Comparison of ENCODE assay signal across 1 cellular context in the genomic region with DNA sequence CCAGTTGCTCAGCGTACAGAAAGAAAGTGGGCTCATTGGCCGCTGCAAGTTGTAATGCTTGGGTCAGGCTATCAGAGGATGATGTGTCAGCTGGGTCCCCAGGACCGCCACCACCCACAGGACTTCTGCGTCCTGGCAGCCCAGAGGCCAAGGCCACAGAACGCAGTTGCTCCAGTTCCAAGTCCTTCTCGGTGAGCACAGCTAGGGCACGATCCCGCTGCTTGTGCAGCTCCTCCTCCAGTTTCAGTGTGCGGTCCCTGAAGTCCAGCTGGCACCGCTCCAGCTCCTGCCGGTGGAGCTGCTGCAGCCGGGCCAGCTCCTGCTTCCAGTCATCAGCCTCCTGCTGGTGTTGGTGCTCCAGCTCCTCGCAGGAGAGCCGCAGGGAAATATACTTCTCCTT.
TF ChIP-seq lines count a peak whose summit lies in the region.

No MANE protein-coding gene starts in this region.

TF ChIP-seq in HepG2, 621 proteins besides CTCF, POLR2A, EP300 and RAD21 (continued from another document and continues in another):
- TF ChIP-seq, protein P1, sequence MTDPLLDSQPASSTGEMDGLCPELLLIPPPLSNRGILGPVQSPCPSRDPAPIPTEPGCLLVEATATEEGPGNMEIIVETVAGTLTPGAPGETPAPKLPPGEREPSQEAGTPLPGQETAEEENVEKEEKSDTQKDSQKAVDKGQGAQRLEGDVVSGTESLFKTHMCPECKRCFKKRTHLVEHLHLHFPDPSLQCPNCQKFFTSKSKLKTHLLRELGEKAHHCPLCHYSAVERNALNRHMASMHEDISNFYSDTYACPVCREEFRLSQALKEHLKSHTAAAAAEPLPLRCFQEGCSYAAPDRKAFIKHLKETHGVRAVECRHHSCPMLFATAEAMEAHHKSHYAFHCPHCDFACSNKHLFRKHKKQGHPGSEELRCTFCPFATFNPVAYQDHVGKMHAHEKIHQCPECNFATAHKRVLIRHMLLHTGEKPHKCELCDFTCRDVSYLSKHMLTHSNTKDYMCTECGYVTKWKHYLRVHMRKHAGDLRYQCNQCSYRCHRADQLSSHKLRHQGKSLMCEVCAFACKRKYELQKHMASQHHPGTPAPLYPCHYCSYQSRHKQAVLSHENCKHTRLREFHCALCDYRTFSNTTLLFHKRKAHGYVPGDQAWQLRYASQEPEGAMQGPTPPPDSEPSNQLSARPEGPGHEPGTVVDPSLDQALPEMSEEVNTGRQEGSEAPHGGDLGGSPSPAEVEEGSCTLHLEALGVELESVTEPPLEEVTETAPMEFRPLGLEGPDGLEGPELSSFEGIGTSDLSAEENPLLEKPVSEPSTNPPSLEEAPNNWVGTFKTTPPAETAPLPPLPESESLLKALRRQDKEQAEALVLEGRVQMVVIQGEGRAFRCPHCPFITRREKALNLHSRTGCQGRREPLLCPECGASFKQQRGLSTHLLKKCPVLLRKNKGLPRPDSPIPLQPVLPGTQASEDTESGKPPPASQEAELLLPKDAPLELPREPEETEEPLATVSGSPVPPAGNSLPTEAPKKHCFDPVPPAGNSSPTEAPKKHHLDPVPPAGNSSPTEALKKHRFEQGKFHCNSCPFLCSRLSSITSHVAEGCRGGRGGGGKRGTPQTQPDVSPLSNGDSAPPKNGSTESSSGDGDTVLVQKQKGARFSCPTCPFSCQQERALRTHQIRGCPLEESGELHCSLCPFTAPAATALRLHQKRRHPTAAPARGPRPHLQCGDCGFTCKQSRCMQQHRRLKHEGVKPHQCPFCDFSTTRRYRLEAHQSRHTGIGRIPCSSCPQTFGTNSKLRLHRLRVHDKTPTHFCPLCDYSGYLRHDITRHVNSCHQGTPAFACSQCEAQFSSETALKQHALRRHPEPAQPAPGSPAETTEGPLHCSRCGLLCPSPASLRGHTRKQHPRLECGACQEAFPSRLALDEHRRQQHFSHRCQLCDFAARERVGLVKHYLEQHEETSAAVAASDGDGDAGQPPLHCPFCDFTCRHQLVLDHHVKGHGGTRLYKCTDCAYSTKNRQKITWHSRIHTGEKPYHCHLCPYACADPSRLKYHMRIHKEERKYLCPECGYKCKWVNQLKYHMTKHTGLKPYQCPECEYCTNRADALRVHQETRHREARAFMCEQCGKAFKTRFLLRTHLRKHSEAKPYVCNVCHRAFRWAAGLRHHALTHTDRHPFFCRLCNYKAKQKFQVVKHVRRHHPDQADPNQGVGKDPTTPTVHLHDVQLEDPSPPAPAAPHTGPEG (CRISPR knock-in tag; IDR thresholded peaks at IDR 0.05), result no peak
- TF ChIP-seq ZNF30 (CRISPR knock-in tag; IDR thresholded peaks at IDR 0.05) (no peak), SAFB2 (CRISPR knock-in tag; IDR thresholded peaks at IDR 0.05; ENCODE audit: borderline replicate concordance, low read depth) (no peak), SMAD3 (CRISPR knock-in tag; IDR thresholded peaks at IDR 0.05) (no peak), THAP11 (CRISPR knock-in tag; IDR thresholded peaks at IDR 0.05) (no peak), RXRB (CRISPR knock-in tag; IDR thresholded peaks at IDR 0.05; ENCODE audit: borderline replicate concordance) (peak; percentile 34; the same call in 1 of the 2 replicates), TAF1 (CRISPR knock-in tag; IDR thresholded peaks at IDR 0.05) (no peak), SALL1 (CRISPR knock-in tag; IDR thresholded peaks at IDR 0.05) (peak; percentile 74), SP140L (CRISPR knock-in tag; IDR thresholded peaks at IDR 0.05; ENCODE audit: borderline replicate concordance) (no peak), ZNF569 (CRISPR knock-in tag; IDR thresholded peaks at IDR 0.05; ENCODE audit: borderline replicate concordance) (no peak), GATAD2A (CRISPR knock-in tag; IDR thresholded peaks at IDR 0.05) (peak; percentile 43; the same call in 1 of the 2 replicates), FOXP1 (IDR thresholded peaks at IDR 0.05) (no peak), FOXP1 (CRISPR knock-in tag; IDR thresholded peaks at IDR 0.05) (no peak), ZBTB1 (CRISPR knock-in tag; IDR thresholded peaks at IDR 0.05; ENCODE audit: borderline replicate concordance) (no peak), ZNF790 (CRISPR knock-in tag; IDR thresholded peaks at IDR 0.05; ENCODE audit: borderline replicate concordance) (no peak), ZBTB20 (CRISPR knock-in tag; IDR thresholded peaks at IDR 0.05; ENCODE audit: borderline replicate concordance, low read depth) (no peak), BRCA1 (CRISPR knock-in tag; IDR thresholded peaks at IDR 0.05) (no peak), MBNL3 (CRISPR knock-in tag; conservative IDR thresholded peaks at IDR 0.05) (no peak), RELA (CRISPR knock-in tag; IDR thresholded peaks at IDR 0.05) (no peak), ELF3 (CRISPR knock-in tag; IDR thresholded peaks at IDR 0.05) (no peak), KDM5B (CRISPR knock-in tag; IDR thresholded peaks at IDR 0.05; ENCODE audit: borderline replicate concordance) (no peak; the same call in 1 of the 2 replicates), ZNF451 (CRISPR knock-in tag; IDR thresholded peaks at IDR 0.05) (peak; percentile 56; the same call in 1 of the 2 replicates), PHF21A (CRISPR knock-in tag; IDR thresholded peaks at IDR 0.05) (no peak), MIER3 (CRISPR knock-in tag; IDR thresholded peaks at IDR 0.05; ENCODE audit: borderline replicate concordance) (0 out of 2 replicates have a peak, but pooled peaks have one; percentile 43), MLLT10 (CRISPR knock-in tag; IDR thresholded peaks at IDR 0.05) (no peak), NCOR1 (IDR thresholded peaks at IDR 0.05; ENCODE audit: borderline replicate concordance, low read length) (peak; percentile 36; the same call in 1 of the 2 replicates), ZNF256 (CRISPR knock-in tag; conservative IDR thresholded peaks at IDR 0.05) (no peak), SOX5 (CRISPR knock-in tag; IDR thresholded peaks at IDR 0.05; ENCODE audit: borderline replicate concordance) (no peak), ZNF619 (CRISPR knock-in tag; IDR thresholded peaks at IDR 0.05) (0 out of 2 replicates have a peak, but pooled peaks have one; percentile 25), ZNF33B (CRISPR knock-in tag; IDR thresholded peaks at IDR 0.05) (no peak), NPAS2 (CRISPR knock-in tag; IDR thresholded peaks at IDR 0.05; ENCODE audit: borderline replicate concordance) (no peak), ATM (IDR thresholded peaks at IDR 0.05; ENCODE audit: borderline replicate concordance) (no peak), NCOA1 (CRISPR knock-in tag; IDR thresholded peaks at IDR 0.05) (no peak), ELF1 (CRISPR knock-in tag; IDR thresholded peaks at IDR 0.05) (no peak), NCOA2 (CRISPR knock-in tag; IDR thresholded peaks at IDR 0.05) (0 out of 2 replicates have a peak, but pooled peaks have one; percentile 23), AGO1 (IDR thresholded peaks at IDR 0.05; ENCODE audit: low read depth, low read length, poor library complexity, severe bottlenecking) (no peak)
- TF ChIP-seq, protein P2, sequence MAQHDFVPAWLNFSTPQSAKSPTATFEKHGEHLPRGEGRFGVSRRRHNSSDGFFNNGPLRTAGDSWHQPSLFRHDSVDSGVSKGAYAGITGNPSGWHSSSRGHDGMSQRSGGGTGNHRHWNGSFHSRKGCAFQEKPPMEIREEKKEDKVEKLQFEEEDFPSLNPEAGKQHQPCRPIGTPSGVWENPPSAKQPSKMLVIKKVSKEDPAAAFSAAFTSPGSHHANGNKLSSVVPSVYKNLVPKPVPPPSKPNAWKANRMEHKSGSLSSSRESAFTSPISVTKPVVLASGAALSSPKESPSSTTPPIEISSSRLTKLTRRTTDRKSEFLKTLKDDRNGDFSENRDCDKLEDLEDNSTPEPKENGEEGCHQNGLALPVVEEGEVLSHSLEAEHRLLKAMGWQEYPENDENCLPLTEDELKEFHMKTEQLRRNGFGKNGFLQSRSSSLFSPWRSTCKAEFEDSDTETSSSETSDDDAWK (CRISPR knock-in tag; IDR thresholded peaks at IDR 0.05), result no peak
- TF ChIP-seq, protein P3, sequence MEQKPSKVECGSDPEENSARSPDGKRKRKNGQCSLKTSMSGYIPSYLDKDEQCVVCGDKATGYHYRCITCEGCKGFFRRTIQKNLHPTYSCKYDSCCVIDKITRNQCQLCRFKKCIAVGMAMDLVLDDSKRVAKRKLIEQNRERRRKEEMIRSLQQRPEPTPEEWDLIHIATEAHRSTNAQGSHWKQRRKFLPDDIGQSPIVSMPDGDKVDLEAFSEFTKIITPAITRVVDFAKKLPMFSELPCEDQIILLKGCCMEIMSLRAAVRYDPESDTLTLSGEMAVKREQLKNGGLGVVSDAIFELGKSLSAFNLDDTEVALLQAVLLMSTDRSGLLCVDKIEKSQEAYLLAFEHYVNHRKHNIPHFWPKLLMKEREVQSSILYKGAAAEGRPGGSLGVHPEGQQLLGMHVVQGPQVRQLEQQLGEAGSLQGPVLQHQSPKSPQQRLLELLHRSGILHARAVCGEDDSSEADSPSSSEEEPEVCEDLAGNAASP (CRISPR knock-in tag; IDR thresholded peaks at IDR 0.05; ENCODE audit: borderline replicate concordance), result peak; percentile 61; the same call in 1 of the 2 replicates
- TF ChIP-seq, protein P4, sequence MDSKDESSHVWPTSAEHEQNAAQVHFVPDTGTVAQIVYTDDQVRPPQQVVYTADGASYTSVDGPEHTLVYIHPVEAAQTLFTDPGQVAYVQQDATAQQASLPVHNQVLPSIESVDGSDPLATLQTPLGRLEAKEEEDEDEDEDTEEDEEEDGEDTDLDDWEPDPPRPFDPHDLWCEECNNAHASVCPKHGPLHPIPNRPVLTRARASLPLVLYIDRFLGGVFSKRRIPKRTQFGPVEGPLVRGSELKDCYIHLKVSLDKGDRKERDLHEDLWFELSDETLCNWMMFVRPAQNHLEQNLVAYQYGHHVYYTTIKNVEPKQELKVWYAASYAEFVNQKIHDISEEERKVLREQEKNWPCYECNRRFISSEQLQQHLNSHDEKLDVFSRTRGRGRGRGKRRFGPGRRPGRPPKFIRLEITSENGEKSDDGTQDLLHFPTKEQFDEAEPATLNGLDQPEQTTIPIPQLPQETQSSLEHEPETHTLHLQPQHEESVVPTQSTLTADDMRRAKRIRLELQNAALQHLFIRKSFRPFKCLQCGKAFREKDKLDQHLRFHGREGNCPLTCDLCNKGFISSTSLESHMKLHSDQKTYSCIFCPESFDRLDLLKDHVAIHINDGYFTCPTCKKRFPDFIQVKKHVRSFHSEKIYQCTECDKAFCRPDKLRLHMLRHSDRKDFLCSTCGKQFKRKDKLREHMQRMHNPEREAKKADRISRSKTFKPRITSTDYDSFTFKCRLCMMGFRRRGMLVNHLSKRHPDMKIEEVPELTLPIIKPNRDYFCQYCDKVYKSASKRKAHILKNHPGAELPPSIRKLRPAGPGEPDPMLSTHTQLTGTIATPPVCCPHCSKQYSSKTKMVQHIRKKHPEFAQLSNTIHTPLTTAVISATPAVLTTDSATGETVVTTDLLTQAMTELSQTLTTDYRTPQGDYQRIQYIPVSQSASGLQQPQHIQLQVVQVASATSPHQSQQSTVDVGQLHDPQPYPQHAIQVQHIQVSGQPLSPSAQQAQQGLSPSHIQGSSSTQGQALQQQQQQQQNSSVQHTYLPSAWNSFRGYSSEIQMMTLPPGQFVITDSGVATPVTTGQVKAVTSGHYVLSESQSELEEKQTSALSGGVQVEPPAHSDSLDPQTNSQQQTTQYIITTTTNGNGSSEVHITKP (CRISPR knock-in tag; IDR thresholded peaks at IDR 0.05; ENCODE audit: low read depth), result no peak
- TF ChIP-seq, protein P5, sequence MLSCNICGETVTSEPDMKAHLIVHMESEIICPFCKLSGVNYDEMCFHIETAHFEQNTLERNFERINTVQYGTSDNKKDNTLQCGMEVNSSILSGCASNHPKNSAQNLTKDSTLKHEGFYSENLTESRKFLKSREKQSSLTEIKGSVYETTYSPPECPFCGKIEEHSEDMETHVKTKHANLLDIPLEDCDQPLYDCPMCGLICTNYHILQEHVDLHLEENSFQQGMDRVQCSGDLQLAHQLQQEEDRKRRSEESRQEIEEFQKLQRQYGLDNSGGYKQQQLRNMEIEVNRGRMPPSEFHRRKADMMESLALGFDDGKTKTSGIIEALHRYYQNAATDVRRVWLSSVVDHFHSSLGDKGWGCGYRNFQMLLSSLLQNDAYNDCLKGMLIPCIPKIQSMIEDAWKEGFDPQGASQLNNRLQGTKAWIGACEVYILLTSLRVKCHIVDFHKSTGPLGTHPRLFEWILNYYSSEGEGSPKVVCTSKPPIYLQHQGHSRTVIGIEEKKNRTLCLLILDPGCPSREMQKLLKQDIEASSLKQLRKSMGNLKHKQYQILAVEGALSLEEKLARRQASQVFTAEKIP (CRISPR knock-in tag; IDR thresholded peaks at IDR 0.05; ENCODE audit: borderline replicate concordance), result no peak
- TF ChIP-seq, protein P6, sequence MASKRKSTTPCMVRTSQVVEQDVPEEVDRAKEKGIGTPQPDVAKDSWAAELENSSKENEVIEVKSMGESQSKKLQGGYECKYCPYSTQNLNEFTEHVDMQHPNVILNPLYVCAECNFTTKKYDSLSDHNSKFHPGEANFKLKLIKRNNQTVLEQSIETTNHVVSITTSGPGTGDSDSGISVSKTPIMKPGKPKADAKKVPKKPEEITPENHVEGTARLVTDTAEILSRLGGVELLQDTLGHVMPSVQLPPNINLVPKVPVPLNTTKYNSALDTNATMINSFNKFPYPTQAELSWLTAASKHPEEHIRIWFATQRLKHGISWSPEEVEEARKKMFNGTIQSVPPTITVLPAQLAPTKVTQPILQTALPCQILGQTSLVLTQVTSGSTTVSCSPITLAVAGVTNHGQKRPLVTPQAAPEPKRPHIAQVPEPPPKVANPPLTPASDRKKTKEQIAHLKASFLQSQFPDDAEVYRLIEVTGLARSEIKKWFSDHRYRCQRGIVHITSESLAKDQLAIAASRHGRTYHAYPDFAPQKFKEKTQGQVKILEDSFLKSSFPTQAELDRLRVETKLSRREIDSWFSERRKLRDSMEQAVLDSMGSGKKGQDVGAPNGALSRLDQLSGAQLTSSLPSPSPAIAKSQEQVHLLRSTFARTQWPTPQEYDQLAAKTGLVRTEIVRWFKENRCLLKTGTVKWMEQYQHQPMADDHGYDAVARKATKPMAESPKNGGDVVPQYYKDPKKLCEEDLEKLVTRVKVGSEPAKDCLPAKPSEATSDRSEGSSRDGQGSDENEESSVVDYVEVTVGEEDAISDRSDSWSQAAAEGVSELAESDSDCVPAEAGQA (IDR thresholded peaks at IDR 0.05; ENCODE audit: low read depth), result no peak
- TF ChIP-seq, protein P6 (CRISPR knock-in tag; IDR thresholded peaks at IDR 0.05; ENCODE audit: borderline replicate concordance), result no peak
- TF ChIP-seq, protein P7, sequence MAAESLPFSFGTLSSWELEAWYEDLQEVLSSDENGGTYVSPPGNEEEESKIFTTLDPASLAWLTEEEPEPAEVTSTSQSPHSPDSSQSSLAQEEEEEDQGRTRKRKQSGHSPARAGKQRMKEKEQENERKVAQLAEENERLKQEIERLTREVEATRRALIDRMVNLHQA (CRISPR knock-in tag; IDR thresholded peaks at IDR 0.05), result no peak
